In genomic region chr2:117763806-117764205, GRCh38 we compare ENCODE assay signal across 17 cellular contexts. TPM values are rescaled to one million over a fixed set of nuclear protein-coding genes. Genes with fewer than 3 reads are reported as not detected.
DNase-seq lines count a peak whose midpoint lies in the region; ATAC-seq and TF ChIP-seq lines count a peak whose summit lies in the region.
"Had no signal": no experiment of that assay in that cellular context is flagged by ENCODE, and none has a peak within 500 bp of the region (broad histone marks: within the 10 kb centered on the region; RNA-seq: fewer than 3 reads in every experiment).

No MANE protein-coding gene starts in this region.

- ATAC-seq in GM21381 (IDR thresholded peaks at IDR 0.05; ENCODE audit: unreplicated experiment): no peak
- ATAC-seq: A549 had no signal

- H3K27me3 Mint-ChIP-seq in Caco-2 (ENCODE audit: insufficient read depth, unreplicated experiment) (no peaks in the 10 kb centered on the region), nephron (ENCODE audit: low read depth) (no peaks in the 10 kb centered on the region)

- DNase-seq in Caco-2 (no peak), NCI-H1694 treated with DMSO at 0.1 percent for 48 hours (lab: John Stamatoyannopoulos, UW) (peak; percentile 39), globus pallidus (ENCODE audit: low spot score) (peak; percentile 7), ovary (no peak)
- DNase-seq in activated naive CD4-positive, alpha-beta T cell treated with anti-CD3 and anti-CD28 coated beads, Interleukin-2, amount 50 U/mL, for 16 hours: no peak
- DNase-seq: DND-41; HFFc6; NCI-H2029 treated with DMSO at 0.1 percent for 48 hours; NCI-H2227 treated with DMSO at 0.1 percent for 48 hours; NCI-H526; NK-92 treated with Interleukin-12 subunit alpha and Interleukin-12 subunit beta, amount 100 ng/mL, for 24 hours; OCI-M1 had no signal

- no peaks in the 10 kb centered on the region for H3K36me3 Mint-ChIP-seq in Caco-2 (ENCODE audit: insufficient read depth, unreplicated experiment)
- H3K36me3 Mint-ChIP-seq in nephron (ENCODE audit: low read depth): no peaks in the 10 kb centered on the region

- no peaks in the 10 kb centered on the region for H3K9me3 Mint-ChIP-seq in Caco-2 (ENCODE audit: unreplicated experiment)
- H3K9me3 Mint-ChIP-seq in nephron: peaks cover 6% of the 10 kb centered on the region

- H3K27ac Mint-ChIP-seq in Caco-2 (ENCODE audit: unreplicated experiment) (peak overlapping the region; percentile 35), nephron (peak overlapping the region; percentile 82 to 93 (median 84))
- H3K27ac Mint-ChIP-seq: HFFc6 had no signal

- POLR2A ChIA-PET in Caco-2 (lab: Charles Lee): no interaction called here

- no peaks in the 10 kb centered on the region for H3K9me3 ChIP-seq in Caco-2
- H3K9me3 ChIP-seq in ovary: no peaks in the 10 kb centered on the region
- H3K9me3 ChIP-seq: A549, SJSA1 had no signal

- TF ChIP-seq EP300 in ovary (IDR thresholded peaks at IDR 0.05): no peak

- no peaks in the 10 kb centered on the region for H3K36me3 ChIP-seq in Caco-2 (ENCODE audit: control insufficient read depth, insufficient read depth, low read length)
- no peaks in the 10 kb centered on the region for H3K36me3 ChIP-seq in ovary
- H3K36me3 ChIP-seq: SJSA1 had no signal

- H3K4me1 Mint-ChIP-seq in Caco-2 (ENCODE audit: low read depth, unreplicated experiment): no peaks in the 10 kb centered on the region
- H3K4me1 Mint-ChIP-seq in nephron: peaks cover 12% of the 10 kb centered on the region

- WGBS in ovary, 3 donors: 36 to 46% (median 41%) methylated on average over 3 of the region's 3 CpGs

- no TSS peak for BruUV-seq in Caco-2 (replicated peaks; lab: Mats Ljungman, UMichigan)

- H3K4me3 Mint-ChIP-seq in Caco-2 (ENCODE audit: unreplicated experiment) (no peak overlapping the region), nephron (no peak overlapping the region)
- H3K4me3 Mint-ChIP-seq: HFFc6 had no signal

- intact Hi-C loops in Caco-2 (cut with micrococcal nuclease; ENCODE audit: unreplicated experiment) (no loop called here), ovary (cut with DNase I) (no loop called here)

- H3K27me3 ChIP-seq in Caco-2 (replicated peaks; ENCODE audit: control insufficient read depth, insufficient read depth, low read length) (no peaks in the 10 kb centered on the region), ovary (no peaks in the 10 kb centered on the region)
- H3K27me3 ChIP-seq: SJSA1 had no signal

- H3K4me1 ChIP-seq in Caco-2 (no peaks in the 10 kb centered on the region), ovary (ENCODE audit: insufficient read depth) (no peaks in the 10 kb centered on the region)
- H3K4me1 ChIP-seq: A549, SJSA1 had no signal

- H3K27ac ChIP-seq in ovary: no peak overlapping the region
- H3K27ac ChIP-seq: A549, KMS-11, SJSA1 had no signal

- H3K4me3 ChIP-seq in Caco-2 (ENCODE audit: low read depth, low read length) (no peak overlapping the region), ovary (no peak overlapping the region)
- H3K4me3 ChIP-seq: A549, SJSA1 had no signal

- CTCF ChIA-PET in Caco-2 (lab: Charles Lee): no interaction called here

- no peak for TF ChIP-seq POLR2A in ovary (IDR thresholded peaks at IDR 0.05)

- TF ChIP-seq CTCF in Caco-2 (IDR thresholded peaks at IDR 0.05; ENCODE audit: insufficient read depth in 1 of 2, low read depth in 1 of 2, low read length in 1 of 2, severe bottlenecking in 1 of 2, unreplicated experiment in 1 of 2): no peak
- no peak for TF ChIP-seq CTCF in nephron (IDR thresholded peaks at IDR 0.05; ENCODE audit: unreplicated experiment in 3 of 3)
- no peak for TF ChIP-seq CTCF in ovary (IDR thresholded peaks at IDR 0.05)

RNA-seq across cellular contexts. Expression of gene DDX18, which starts 50.7 kb away (rescaled TPM):
- total RNA-seq in Caco-2 (2022): 99.0 and 103 TPM in 2 replicates
- total RNA-seq in ovary: 10 to 100 TPM; 36.6 to 65.0 (median 48.9) TPM
- polyA plus RNA-seq in ovary: 10 to 100 TPM; 24.3 to 51.0 TPM

Comparison
In these comparisons a context has a peak if more than half of its experiments do, and no peak if none do; other contexts are left out.
1. DNase-seq: peak in NCI-H1694 treated with DMSO at 0.1 percent for 48 hours (single experiment) and globus pallidus (single experiment); none in Caco-2 (0 of 2), activated naive CD4-positive, alpha-beta T cell treated with anti-CD3 and anti-CD28 coated beads, Interleukin-2, amount 50 U/mL, for 16 hours (single experiment) and ovary (0 of 5).